In genomic region chr2:102826904-102827303, GRCh38 we compare ENCODE assay signal across 11 cellular contexts.
DNase-seq lines count a peak whose midpoint lies in the region; ATAC-seq and TF ChIP-seq lines count a peak whose summit lies in the region.
"Had no signal": no experiment of that assay in that cellular context is flagged by ENCODE, and none has a peak within 500 bp of the region (broad histone marks: within the 10 kb centered on the region; RNA-seq: fewer than 3 reads in every experiment).

No MANE protein-coding gene starts in this region.

- WGBS in right lobe of liver (ENCODE audit: insufficient coverage, low coverage, low lambda C conversion rate, missing lambda C conversion rate), result 32% methylated on average over 5 of the region's 5 CpGs

- no peak for TF ChIP-seq POLR2A in right lobe of liver (IDR thresholded peaks at IDR 0.05)

- DNase-seq in M059J (ENCODE audit: low read depth), result peak; percentile 29
- peak; percentile 67 for DNase-seq in NCI-H774 (lab: John Stamatoyannopoulos, UW)
- DNase-seq in fibroblast of the conjunctiva (ENCODE audit: low read depth), result peak; percentile 2
- DNase-seq in superior temporal gyrus (ENCODE audit: extremely low spot score), result peak; percentile 45
- no peak for DNase-seq in hepatic stellate cell (ENCODE audit: low spot score)
- DNase-seq in right lobe of liver, result no peak
- DNase-seq in inferior parietal cortex (ENCODE audit: extremely low spot score), result no peak
- DNase-seq: stimulated activated CD4-positive, alpha-beta T cell treated with anti-CD3 and anti-CD28 coated beads, Interleukin-12 subunit alpha, Interleukin-12 subunit beta, amount 100 ng/mL, for 4 hours; upper lobe of left lung had no signal

- no peak overlapping the region for H3K27ac ChIP-seq in right lobe of liver
- H3K27ac ChIP-seq: upper lobe of left lung had no signal

- H3K36me3 ChIP-seq in right lobe of liver, result no peaks in the 10 kb centered on the region
- H3K36me3 ChIP-seq: upper lobe of left lung had no signal

- no peaks in the 10 kb centered on the region for H3K4me1 ChIP-seq in right lobe of liver
- H3K4me1 ChIP-seq: upper lobe of left lung had no signal

- no peaks in the 10 kb centered on the region for H3K27me3 ChIP-seq in right lobe of liver
- H3K27me3 ChIP-seq: upper lobe of left lung had no signal

- TF ChIP-seq CTCF in right lobe of liver (IDR thresholded peaks at IDR 0.05), result no peak

- intact Hi-C loops in right lobe of liver (cut with DNase I), result no loop called here

- no peaks in the 10 kb centered on the region for H3K9me3 ChIP-seq in right lobe of liver
- H3K9me3 ChIP-seq: upper lobe of left lung had no signal

- no peak for ATAC-seq in right lobe of liver
- ATAC-seq in GM21737 (IDR thresholded peaks at IDR 0.05; ENCODE audit: unreplicated experiment), result no peak
- ATAC-seq: activated naive CD4-positive, alpha-beta T cell treated with anti-CD3 and anti-CD28 coated beads, Interleukin-2, amount 50 U/mL, for 72 hours had no signal

- H3K4me3 ChIP-seq in right lobe of liver, result no peak overlapping the region
- H3K4me3 ChIP-seq: upper lobe of left lung had no signal

Comparison
In these comparisons a context has a peak if more than half of its experiments do, and no peak if none do; other contexts are left out.
1. DNase-seq: peak in M059J (single experiment), NCI-H774 (single experiment), fibroblast of the conjunctiva (single experiment) and superior temporal gyrus (single experiment); none in hepatic stellate cell (single experiment), right lobe of liver (0 of 3) and inferior parietal cortex (single experiment).